In genomic region chr14:49992901-49993335, GRCh38 we compare ENCODE assay signal across 10 cellular contexts.
DNase-seq lines count a peak whose midpoint lies in the region; ATAC-seq and TF ChIP-seq lines count a peak whose summit lies in the region.
"Had no signal": no experiment of that assay in that cellular context is flagged by ENCODE, and none has a peak within 500 bp of the region (broad histone marks: within the 10 kb centered on the region; RNA-seq: fewer than 3 reads in every experiment).

No MANE protein-coding gene starts in this region.

- H2BK120ac ChIP-seq in mesendoderm (ENCODE audit: low read depth, low read length): no peak overlapping the region

- H3K27me3 ChIP-seq in ovary (no peaks in the 10 kb centered on the region), mesendoderm (ENCODE audit: insufficient read depth, low read length, poor library complexity) (no peaks in the 10 kb centered on the region)

- no peak overlapping the region for H3K18ac ChIP-seq in mesendoderm (ENCODE audit: low read length)

- H3K4ac ChIP-seq in mesendoderm (ENCODE audit: low read depth, low read length): no peak overlapping the region

- no peak overlapping the region for H4K8ac ChIP-seq in mesendoderm (ENCODE audit: low read depth, low read length)

- WGBS in ovary, 3 donors: 52 to 68% (median 58%) methylated on average over 7 of the region's 7 CpGs
- no CpG with 5 or more reads among the region's 7 CpGs for WGBS in mesendoderm (ENCODE audit: extremely low coverage, insufficient coverage, low lambda C conversion rate)

- ATAC-seq in HG02970 (IDR thresholded peaks at IDR 0.05; ENCODE audit: low FRiP score, unreplicated experiment): peak; percentile 79

- peaks cover 4% of the 10 kb centered on the region for H3K36me3 Mint-ChIP-seq in activated CD4-positive, alpha-beta memory T cell treated with anti-CD3 and anti-CD28 coated beads, Interleukin-2, amount 10 ng/mL, durations not matched to agents 7 days and 5 days (ENCODE audit: low read depth)

- peak overlapping the region; percentile 66 for H3K27ac Mint-ChIP-seq in activated CD4-positive, alpha-beta memory T cell treated with anti-CD3 and anti-CD28 coated beads, Interleukin-2, amount 10 ng/mL, durations not matched to agents 7 days and 5 days
- H3K27ac Mint-ChIP-seq: activated naive CD8-positive, alpha-beta T cell had no signal

- H3K4me3 ChIP-seq in ovary: no peak overlapping the region
- H3K4me3 ChIP-seq in mesendoderm (ENCODE audit: low read length): no peak overlapping the region
- H3K4me3 ChIP-seq: skin epidermis had no signal

- no peak overlapping the region for H3K23ac ChIP-seq in mesendoderm (ENCODE audit: low read length)

- no peak for TF ChIP-seq EP300 in ovary (IDR thresholded peaks at IDR 0.05)

- H2BK5ac ChIP-seq in mesendoderm (ENCODE audit: low read length): no peak overlapping the region

- H3K9ac ChIP-seq in mesendoderm (ENCODE audit: low read length): no peak overlapping the region

- H3K27ac ChIP-seq in ovary: no peak overlapping the region
- no peak overlapping the region for H3K27ac ChIP-seq in mesendoderm (ENCODE audit: low read depth, low read length)

- TF ChIP-seq CTCF in ovary (IDR thresholded peaks at IDR 0.05): no peak

- H3K4me1 ChIP-seq in ovary (ENCODE audit: insufficient read depth) (peaks cover 1% of the 10 kb centered on the region), mesendoderm (ENCODE audit: control insufficient read depth, low read depth, low read length) (no peaks in the 10 kb centered on the region)

- no peak for TF ChIP-seq POLR2A in ovary (IDR thresholded peaks at IDR 0.05)

- no peak overlapping the region for H3K56ac ChIP-seq in mesendoderm (ENCODE audit: low read length)

- no peaks in the 10 kb centered on the region for H3K79me2 ChIP-seq in mesendoderm (ENCODE audit: control insufficient read depth, insufficient read depth, low read length)

- H4K5ac ChIP-seq in mesendoderm (ENCODE audit: low read length): no peak overlapping the region

- H3K9me3 Mint-ChIP-seq in activated CD4-positive, alpha-beta memory T cell treated with anti-CD3 and anti-CD28 coated beads, Interleukin-2, amount 10 ng/mL, durations not matched to agents 7 days and 5 days: no peaks in the 10 kb centered on the region

- H2AK5ac ChIP-seq in mesendoderm (ENCODE audit: low read length): no peak overlapping the region

- DNase-seq in stimulated activated CD4-positive, alpha-beta T cell treated with anti-CD3 and anti-CD28 coated beads, Interleukin-1b, Interleukin-23, amount 100 ng/mL, for 48 hours: peak; percentile 71
- no peak for DNase-seq in stimulated activated CD4-positive, alpha-beta T cell treated with anti-CD3 and anti-CD28 coated beads, Interleukin-4, amount 100 ng/mL, for 1 hour
- peak; percentile 39 for DNase-seq in activated CD4-positive, alpha-beta memory T cell treated with anti-CD3 and anti-CD28 coated beads, Interleukin-2, amount 10 ng/mL, durations not matched to agents 7 days and 5 days
- DNase-seq in mucosa of gallbladder (ENCODE audit: low spot score) (peak; percentile 25), ovary (no peak), NCI-H2196 (lab: John Stamatoyannopoulos, UW; ENCODE audit: unreplicated experiment) (no peak), mesendoderm (no peak)

- H3K27me3 Mint-ChIP-seq in activated CD4-positive, alpha-beta memory T cell treated with anti-CD3 and anti-CD28 coated beads, Interleukin-2, amount 10 ng/mL, durations not matched to agents 7 days and 5 days: no peaks in the 10 kb centered on the region
- H3K27me3 Mint-ChIP-seq: activated naive CD8-positive, alpha-beta T cell had no signal

- H3K79me1 ChIP-seq in mesendoderm (ENCODE audit: low read length): no peaks in the 10 kb centered on the region

- no peak overlapping the region for H3K4me2 ChIP-seq in mesendoderm (ENCODE audit: low read length)

- POLR2A ChIA-PET in activated CD4-positive, alpha-beta memory T cell treated with anti-CD3 and anti-CD28 coated beads, Interleukin-2, amount 10 ng/mL, durations not matched to agents 7 days and 5 days (lab: Charles Lee): interaction anchor here (0.7 to 15.6 kb wide), 10 partner anchors 8 to 123 kb away, joined by 3 to 630 read pairs (median 4); partner anchors contain the start of genes ARF6 and VCPKMT

- CTCF ChIA-PET in activated CD4-positive, alpha-beta memory T cell treated with anti-CD3 and anti-CD28 coated beads, Interleukin-2, amount 10 ng/mL, durations not matched to agents 7 days and 5 days (lab: Charles Lee): interaction anchor here (0.6 to 1.2 kb wide), 2 partner anchors 35 to 100 kb away, joined by 3 read pairs; partner anchors contain the start of gene ARF6

- peaks cover 33% of the 10 kb centered on the region for H3K4me1 Mint-ChIP-seq in activated CD4-positive, alpha-beta memory T cell treated with anti-CD3 and anti-CD28 coated beads, Interleukin-2, amount 10 ng/mL, durations not matched to agents 7 days and 5 days

- H2BK15ac ChIP-seq in mesendoderm (replicated peaks; ENCODE audit: low read depth): no peak overlapping the region

- peak overlapping the region; percentile 28 for H3K4me3 Mint-ChIP-seq in activated CD4-positive, alpha-beta memory T cell treated with anti-CD3 and anti-CD28 coated beads, Interleukin-2, amount 10 ng/mL, durations not matched to agents 7 days and 5 days
- H3K4me3 Mint-ChIP-seq: activated naive CD8-positive, alpha-beta T cell had no signal

- no peaks in the 10 kb centered on the region for H3K36me3 ChIP-seq in ovary
- H3K36me3 ChIP-seq in mesendoderm (ENCODE audit: control insufficient read depth, insufficient read depth, low read length): no peaks in the 10 kb centered on the region

- intact Hi-C loops in ovary (cut with DNase I): no loop called here

- no peaks in the 10 kb centered on the region for H3K9me3 ChIP-seq in ovary

Comparison
In these comparisons a context has a peak if more than half of its experiments do, and no peak if none do; other contexts are left out.
1. DNase-seq: peak in stimulated activated CD4-positive, alpha-beta T cell treated with anti-CD3 and anti-CD28 coated beads, Interleukin-1b, Interleukin-23, amount 100 ng/mL, for 48 hours (single experiment), activated CD4-positive, alpha-beta memory T cell treated with anti-CD3 and anti-CD28 coated beads, Interleukin-2, amount 10 ng/mL, durations not matched to agents 7 days and 5 days (single experiment) and mucosa of gallbladder (single experiment); none in stimulated activated CD4-positive, alpha-beta T cell treated with anti-CD3 and anti-CD28 coated beads, Interleukin-4, amount 100 ng/mL, for 1 hour (single experiment), ovary (0 of 5), NCI-H2196 (single experiment) and mesendoderm (single experiment).